Comparison of ENCODE assay signal across 8 cellular contexts in genomic region chr20:1894471-1894950, GRCh38. TPM values are rescaled to one million over a fixed set of nuclear protein-coding genes. Genes with fewer than 3 reads are reported as not detected.
DNase-seq lines count a peak whose midpoint lies in the region; ATAC-seq and TF ChIP-seq lines count a peak whose summit lies in the region.

No MANE protein-coding gene starts in this region.

- H3K4me3 ChIP-seq in BLaER1 (peak overlapping the region; percentile 75), HFF-Myc (replicated peaks; ENCODE audit: low read depth, low read length) (peak overlapping the region; percentile 60), WERI-Rb-1 (ENCODE audit: low read depth, low read length) (peak overlapping the region; percentile 64), fibroblast of villous mesenchyme (ENCODE audit: low read depth, low read length) (peak overlapping the region; percentile 77)

- H3K4me1 Mint-ChIP-seq in neural crest cell = peaks cover 63% of the 10 kb centered on the region

- no peak overlapping the region for H3K4me3 Mint-ChIP-seq in neural crest cell

- H3K9ac ChIP-seq in BLaER1 = peak overlapping the region; percentile 75

- peaks cover 40% of the 10 kb centered on the region for H3K27me3 Mint-ChIP-seq in neural crest cell (ENCODE audit: low read depth)

- H3K4me2 ChIP-seq in BLaER1 = peak overlapping the region; percentile 95

- H3K9me3 Mint-ChIP-seq in neural crest cell = no peaks in the 10 kb centered on the region

- no peaks in the 10 kb centered on the region for H3K9me3 ChIP-seq in BLaER1
- no peaks in the 10 kb centered on the region for H3K9me3 ChIP-seq in WERI-Rb-1 (ENCODE audit: severe bottlenecking)

- peaks cover 61% of the 10 kb centered on the region for H3K27me3 ChIP-seq in BLaER1
- H3K27me3 ChIP-seq in WERI-Rb-1 (ENCODE audit: insufficient read depth, low read depth, severe bottlenecking) = no peaks in the 10 kb centered on the region

- peaks cover 38% of the 10 kb centered on the region for H3K4me1 ChIP-seq in BLaER1

- peaks cover 12% of the 10 kb centered on the region for H4K20me1 ChIP-seq in BLaER1

- no peaks in the 10 kb centered on the region for H3K36me3 Mint-ChIP-seq in neural crest cell (ENCODE audit: low read depth)

- H3K27ac ChIP-seq in BLaER1 = peak overlapping the region; percentile 41; the same call in 1 of the 2 replicates
- peak overlapping the region; percentile 80 for H3K27ac ChIP-seq in WERI-Rb-1

- H3K36me3 ChIP-seq in BLaER1 (no peaks in the 10 kb centered on the region), WERI-Rb-1 (no peaks in the 10 kb centered on the region)

- no peak overlapping the region for H3K27ac Mint-ChIP-seq in neural crest cell (ENCODE audit: unreplicated experiment)

- TF ChIP-seq CTCF in HFF-Myc (IDR thresholded peaks at IDR 0.05; ENCODE audit: low read depth, low read length, missing control alignments) = no peak
- TF ChIP-seq CTCF in WERI-Rb-1 (IDR thresholded peaks at IDR 0.05; ENCODE audit: low read depth, low read length) = no peak
- no peak for TF ChIP-seq CTCF in fibroblast of villous mesenchyme (IDR thresholded peaks at IDR 0.05; ENCODE audit: insufficient read depth, low read depth, low read length)
- no peak for TF ChIP-seq CTCF in neural crest cell (conservative IDR thresholded peaks at IDR 0.05)

- DNase-seq in HFF-Myc (ENCODE audit: extremely low read depth, low read depth) (no peak), WERI-Rb-1 (peak; percentile 60), fibroblast of villous mesenchyme (ENCODE audit: low read depth) (peak; percentile 75), neural crest cell (ENCODE audit: low read depth, low spot score) (peak; percentile 60), A172 (ENCODE audit: low spot score) (no peak)

- ATAC-seq in GM21360 (IDR thresholded peaks at IDR 0.05; ENCODE audit: unreplicated experiment) (no peak), GM21619 (IDR thresholded peaks at IDR 0.05; ENCODE audit: unreplicated experiment) (no peak)

RNA-seq across cellular contexts. Expression of gene SIRPA, which starts 0.7 kb away (rescaled TPM):
- 3.9 and 10.0 TPM in 2 replicates for total RNA-seq in fibroblast of villous mesenchyme
- total RNA-seq in neural crest cell = 10.2 and 10.7 TPM in 2 replicates
- 8.1 and 10.5 TPM in 2 replicates for total RNA-seq in A172 (2014; rRNA removed; shearing (Covaris generic))

Comparison
In these comparisons a context has a peak if more than half of its experiments do, and no peak if none do; other contexts are left out.
1. DNase-seq: peak in WERI-Rb-1 (single experiment), fibroblast of villous mesenchyme (single experiment) and neural crest cell (single experiment); none in HFF-Myc (single experiment) and A172 (single experiment).
2. Peak in every context shown above with its lines, with median percentiles within 50 percentile points of each other: H3K4me3 ChIP-seq.